Comparison of ENCODE assay signal across 8 cellular contexts in genomic region chr14:104694475-104694950, GRCh38. TPM values are rescaled to one million over a fixed set of nuclear protein-coding genes. Genes with fewer than 3 reads are reported as not detected.
DNase-seq lines count a peak whose midpoint lies in the region; ATAC-seq and TF ChIP-seq lines count a peak whose summit lies in the region.

No MANE protein-coding gene starts in this region.

- H2BK15ac ChIP-seq in mesendoderm (replicated peaks; ENCODE audit: low read depth): no peak overlapping the region

- no peak overlapping the region for H4K8ac ChIP-seq in mesendoderm (ENCODE audit: low read depth, low read length)

- ATAC-seq in heart left ventricle: peak in 1 of 4 donors; percentile 8
- ATAC-seq in left cardiac atrium: no peak
- no peak for ATAC-seq in upper lobe of left lung (ENCODE audit: low FRiP score in 2 of 2)
- no peak for ATAC-seq in GM19463 (IDR thresholded peaks at IDR 0.05; ENCODE audit: unreplicated experiment)
- no peak for ATAC-seq in GM19035 (IDR thresholded peaks at IDR 0.05; ENCODE audit: unreplicated experiment)

- TF ChIP-seq POLR2A in heart left ventricle (IDR thresholded peaks at IDR 0.05) (no peak), upper lobe of left lung (IDR thresholded peaks at IDR 0.05) (no peak)

- DNase-seq in heart left ventricle (peak in 1 of 5 donors; percentile 63), left cardiac atrium (no peak), mesendoderm (no peak), upper lobe of left lung (peak in 1 of 2 donors; percentile 61), islet precursor cell (no peak)

- peaks cover 36% of the 10 kb centered on the region for H3K79me1 ChIP-seq in mesendoderm (ENCODE audit: low read length)

- H3K4me1 ChIP-seq in heart left ventricle: peaks cover 27 to 97% (median 89%) of the 10 kb centered on the region in 12 donors
- peaks cover 11% of the 10 kb centered on the region for H3K4me1 ChIP-seq in mesendoderm (ENCODE audit: control insufficient read depth, low read depth, low read length)
- peaks cover 82 to 99% (median 89%) of the 10 kb centered on the region in 4 donors for H3K4me1 ChIP-seq in upper lobe of left lung

- peak overlapping the region; percentile 32 for H3K9ac ChIP-seq in mesendoderm (ENCODE audit: low read length)

- no peak for TF ChIP-seq EP300 in upper lobe of left lung (IDR thresholded peaks at IDR 0.05)

- intact Hi-C loops in heart left ventricle (cut with DNase I): loop anchor here in 2 of 10 donors (2.0 to 5.0 kb wide), 2 partner anchors 40 to 42 kb away; no protein-coding TSS in a partner anchor
- intact Hi-C loops in left cardiac atrium (cut with DNase I): no loop called here

- no peak overlapping the region for H3K18ac ChIP-seq in mesendoderm (ENCODE audit: low read length)

- peaks cover 44% of the 10 kb centered on the region for H3K79me2 ChIP-seq in mesendoderm (ENCODE audit: control insufficient read depth, insufficient read depth, low read length)

- H3K9me3 ChIP-seq in heart left ventricle (no peaks in the 10 kb centered on the region), upper lobe of left lung (no peaks in the 10 kb centered on the region)

- H3K4ac ChIP-seq in mesendoderm (ENCODE audit: low read depth, low read length): no peak overlapping the region

- no peak overlapping the region for H2BK120ac ChIP-seq in mesendoderm (ENCODE audit: low read depth, low read length)

- peak overlapping the region in 3 of 12 donors; percentile 5 to 24 (median 8) for H3K4me3 ChIP-seq in heart left ventricle
- H3K4me3 ChIP-seq in mesendoderm (ENCODE audit: low read length): no peak overlapping the region
- H3K4me3 ChIP-seq in upper lobe of left lung: no peak overlapping the region

- no peak overlapping the region for H3K4me2 ChIP-seq in mesendoderm (ENCODE audit: low read length)

- no peak overlapping the region for H4K5ac ChIP-seq in mesendoderm (ENCODE audit: low read length)

- peaks cover 0 to 15% (median 7%) of the 10 kb centered on the region in 9 donors for H3K36me3 ChIP-seq in heart left ventricle
- H3K36me3 ChIP-seq in mesendoderm (ENCODE audit: control insufficient read depth, insufficient read depth, low read length): peaks cover 1% of the 10 kb centered on the region
- H3K36me3 ChIP-seq in upper lobe of left lung: peaks cover 0 to 22% (median 7%) of the 10 kb centered on the region in 4 donors

- 64 to 77% (median 71%) methylated on average over 8 to 15 of the region's 15 CpGs for WGBS in heart left ventricle, 4 donors
- WGBS in mesendoderm (ENCODE audit: extremely low coverage, insufficient coverage, low lambda C conversion rate): no CpG with 5 or more reads among the region's 15 CpGs
- 68% methylated on average over 11 of the region's 15 CpGs; no CpG with 5 or more reads in 1 of the 2 donors for WGBS in upper lobe of left lung, 2 donors

- H3K27ac ChIP-seq in heart left ventricle (peak overlapping the region; percentile 11 to 89 (median 79)), angular gyrus (ENCODE audit: low read depth, low read length) (peak overlapping the region; percentile 97), mesendoderm (ENCODE audit: low read depth, low read length) (no peak overlapping the region), upper lobe of left lung (peak overlapping the region; percentile 62 to 88 (median 76))

- H2AK5ac ChIP-seq in mesendoderm (ENCODE audit: low read length): no peak overlapping the region

- H3K23ac ChIP-seq in mesendoderm (ENCODE audit: low read length): no peak overlapping the region

- H3K27me3 ChIP-seq in heart left ventricle (no peaks in the 10 kb centered on the region), mesendoderm (ENCODE audit: insufficient read depth, low read length, poor library complexity) (no peaks in the 10 kb centered on the region), upper lobe of left lung (no peaks in the 10 kb centered on the region)

- peak overlapping the region; percentile 9 for H3K56ac ChIP-seq in mesendoderm (ENCODE audit: low read length)

- H2BK5ac ChIP-seq in mesendoderm (ENCODE audit: low read length): no peak overlapping the region

- TF ChIP-seq CTCF in heart left ventricle (IDR thresholded peaks at IDR 0.05): no peak
- TF ChIP-seq CTCF in upper lobe of left lung (IDR thresholded peaks at IDR 0.05): no peak

RNA-seq across cellular contexts. Expression of gene INF2, which starts 5.1 kb away (rescaled TPM):
- total RNA-seq in heart left ventricle (10 to 100 TPM; 26.0 to 58.9 (median 28.8) TPM), left cardiac atrium (10 to 100 TPM; 44.4 to 44.7 TPM), upper lobe of left lung (100 to 1,000 TPM in 5 of 6 donors, 10 to 100 TPM in 1; 65.2 to 259 (median 131) TPM)
- 10 to 100 TPM; 27.3 to 32.5 TPM for polyA plus RNA-seq in heart left ventricle
- 34.4 TPM for polyA plus RNA-seq in mesendoderm (2013, experiment 1 of 2)
- polyA plus RNA-seq in mesendoderm (2013, experiment 2 of 2): 34.6 TPM

RNA-seq across cellular contexts. Expression of gene ADSS1, which starts 29.5 kb away (rescaled TPM):
- total RNA-seq in heart left ventricle (100 to 1,000 TPM in 8 of 9 donors, 10 to 100 TPM in 1; 78.9 to 247 (median 160) TPM), left cardiac atrium (100 to 1,000 TPM in 1 of 2 donors, 10 to 100 TPM in 1; 86.2 to 102 TPM), upper lobe of left lung (10 to 100 TPM in 1 of 6 donors, 1 to 10 TPM in 5; 4.9 to 34.6 (median 6.2) TPM)
- polyA plus RNA-seq in heart left ventricle: 100 to 1,000 TPM in 1 of 2 donors, 10 to 100 TPM in 1; 64.7 to 258 TPM
- 2.0 TPM for polyA plus RNA-seq in mesendoderm (2013, experiment 1 of 2)
- polyA plus RNA-seq in mesendoderm (2013, experiment 2 of 2): 2.1 TPM

RNA-seq across cellular contexts. Expression of gene SIVA1, which starts 58.4 kb away (rescaled TPM):
- total RNA-seq in heart left ventricle: 100 to 1,000 TPM in 2 of 9 donors, 10 to 100 TPM in 7; 41.0 to 203 (median 53.9) TPM
- 100 to 1,000 TPM; 126 to 191 TPM for polyA plus RNA-seq in heart left ventricle
- total RNA-seq in left cardiac atrium: 10 to 100 TPM; 67.6 to 68.7 TPM
- 151 TPM for polyA plus RNA-seq in mesendoderm (2013, experiment 1 of 2)
- polyA plus RNA-seq in mesendoderm (2013, experiment 2 of 2): 147 TPM
- total RNA-seq in upper lobe of left lung: 100 to 1,000 TPM in 2 of 6 donors, 10 to 100 TPM in 4; 72.3 to 241 (median 91.0) TPM
